In the genomic region with DNA sequence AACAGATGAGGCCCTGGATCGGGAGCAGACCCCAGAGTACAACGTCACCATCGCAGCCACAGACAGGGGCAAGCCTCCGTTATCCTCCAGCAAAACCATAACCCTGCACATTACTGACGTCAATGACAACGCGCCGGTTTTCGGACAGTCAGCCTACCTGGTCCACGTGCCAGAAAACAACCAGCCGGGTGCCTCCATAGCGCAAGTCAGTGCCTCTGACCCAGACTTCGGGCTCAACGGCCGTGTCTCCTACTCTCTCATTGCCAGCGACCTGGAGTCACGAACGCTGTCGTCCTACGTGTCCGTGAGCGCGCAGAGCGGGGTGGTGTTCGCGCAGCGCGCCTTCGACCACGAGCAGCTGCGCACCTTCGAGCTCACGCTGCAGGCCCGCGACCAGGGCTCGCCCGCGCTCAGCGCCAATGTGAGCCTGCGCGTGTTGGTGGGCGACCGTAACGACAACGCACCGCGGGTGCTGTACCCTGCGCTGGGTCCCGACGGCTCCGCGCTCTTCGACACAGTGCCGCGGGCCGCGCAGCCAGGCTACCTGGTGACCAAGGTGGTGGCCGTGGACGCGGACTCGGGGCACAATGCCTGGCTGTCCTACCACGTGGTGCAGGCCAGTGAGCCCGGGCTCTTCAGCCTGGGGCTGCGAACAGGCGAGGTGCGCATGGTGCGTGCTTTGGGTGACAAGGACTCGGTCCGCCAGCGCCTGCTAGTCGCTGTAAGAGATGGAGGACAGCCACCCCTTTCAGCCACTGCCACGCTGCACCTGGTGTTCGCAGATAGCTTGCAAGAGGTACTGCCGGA, we compare ENCODE assay signal across 26 cellular contexts. TPM values are rescaled to one million over a fixed set of nuclear protein-coding genes. Genes with fewer than 3 reads are reported as not detected.
DNase-seq lines count a peak whose midpoint lies in the region; ATAC-seq and TF ChIP-seq lines count a peak whose summit lies in the region.
"Had no signal": no experiment of that assay in that cellular context is flagged by ENCODE, and none has a peak within 500 bp of the region (broad histone marks: within the 10 kb centered on the region; RNA-seq: fewer than 3 reads in every experiment).

No MANE protein-coding gene starts in this region.

- no peak overlapping the region for H3K4me3 ChIP-seq in fibroblast of lung (replicated peaks in 1 of 4; ENCODE audit: control extremely low read depth in 1 of 4, insufficient read depth in 1 of 4, low read depth in 3 of 4, low read length in 4 of 4)
- peak overlapping the region; percentile 13 for H3K4me3 ChIP-seq in trophoblast cell (ENCODE audit: low read depth, low read length)
- H3K4me3 ChIP-seq: right lobe of liver, upper lobe of right lung had no signal

- H3K4me2 ChIP-seq in H9 (ENCODE audit: insufficient read depth, insufficient read length, low read length) (no peak overlapping the region), fibroblast of lung (ENCODE audit: extremely low read depth, insufficient read depth, low read length) (peak overlapping the region; percentile 0), trophoblast cell (ENCODE audit: low read length) (no peak overlapping the region)

- ATAC-seq in HG03442 (IDR thresholded peaks at IDR 0.05; ENCODE audit: unreplicated experiment) (no peak), GM18861 (IDR thresholded peaks at IDR 0.05; ENCODE audit: unreplicated experiment) (no peak), HG03025 (IDR thresholded peaks at IDR 0.05; ENCODE audit: low FRiP score, unreplicated experiment) (no peak)
- ATAC-seq: effector memory CD8-positive, alpha-beta T cell; heart left ventricle; right lobe of liver; stimulated activated naive CD8-positive, alpha-beta T cell treated with anti-CD3 and anti-CD28 coated beads, Interleukin-15, Interleukin-2, amounts not matched to agents 100 U/mL and 50 U/mL, for 24 hours; upper lobe of right lung had no signal

- H3K23me2 ChIP-seq in H9 (ENCODE audit: insufficient read length, low read depth, low read length, poor library complexity, severe bottlenecking) = peaks cover 7% of the 10 kb centered on the region

- DNase-seq in T-helper 1 cell = no peak
- peak; percentile 28 for DNase-seq in H9
- no peak for DNase-seq in fibroblast of lung (ENCODE audit: low read depth in 2 of 2)
- DNase-seq in trophoblast cell = no peak
- DNase-seq: BE2C; effector memory CD8-positive, alpha-beta T cell; GF-D8; HCEC 1CT; left ventricle myocardium inferior; NCI-H1436; NCI-H2171; NCI-H526 treated with DMSO at 0.1 percent for 48 hours; OCI-M1; SHP77 treated with DMSO at 0.1 percent for 48 hours; stimulated activated CD4-positive, alpha-beta T cell treated with anti-CD3 and anti-CD28 coated beads, Interleukin-1b, Interleukin-23, amount 100 ng/mL, for 48 hours; stimulated activated naive CD8-positive, alpha-beta T cell treated with anti-CD3 and anti-CD28 coated beads, Interleukin-15, Interleukin-2, amounts not matched to agents 100 U/mL and 50 U/mL, for 24 hours; upper lobe of right lung had no signal

- H3K18ac ChIP-seq in H9 (ENCODE audit: insufficient read length, low read depth, low read length) (no peak overlapping the region), trophoblast cell (ENCODE audit: low read length) (peak overlapping the region; percentile 39)

- peak overlapping the region; percentile 53 for H3K27ac Mint-ChIP-seq in T-helper 1 cell treated with Interleukin-12 subunit alpha and Interleukin-12 subunit beta and Interleukin-4 antibody, amounts not matched to agents 30 μg/mL and 1 μg/mL, for 36 hours
- H3K27ac Mint-ChIP-seq in H9 = no peak overlapping the region
- H3K27ac Mint-ChIP-seq: activated T-helper 2 cell treated with anti-CD3 and anti-CD28 coated beads, Interferon-gamma antibody, Interleukin-2, Interleukin-4, amounts not matched to agents 10 μg/mL and 5 μg/mL and 100 μg/mL, durations not matched to agents 14 hours and 24 hours and 36 hours; effector memory CD8-positive, alpha-beta T cell had no signal

- no peaks in the 10 kb centered on the region; the same call in 1 of the 2 replicates for H3K27me3 ChIP-seq in H9 (ENCODE audit: insufficient read depth, low read length)
- H3K27me3 ChIP-seq in fibroblast of lung (ENCODE audit: control insufficient read depth, insufficient read depth, low read length) = no peaks in the 10 kb centered on the region
- H3K27me3 ChIP-seq in trophoblast cell (ENCODE audit: insufficient read depth, low read length) = no peaks in the 10 kb centered on the region
- H3K27me3 ChIP-seq: ascending aorta, BE2C, right lobe of liver had no signal

- H4K12ac ChIP-seq in trophoblast cell (ENCODE audit: low read depth, low read length) = no peak overlapping the region

- no peak overlapping the region for H2BK5ac ChIP-seq in H9 (ENCODE audit: insufficient read length, low read length)
- H2BK5ac ChIP-seq in trophoblast cell (ENCODE audit: low read depth, low read length, poor library complexity) = no peak overlapping the region

- H3K27me3 Mint-ChIP-seq in T-helper 1 cell treated with Interleukin-12 subunit alpha and Interleukin-12 subunit beta and Interleukin-4 antibody, amounts not matched to agents 30 μg/mL and 1 μg/mL, for 36 hours (ENCODE audit: low read depth) = peaks cover 77% of the 10 kb centered on the region
- peaks cover 17% of the 10 kb centered on the region for H3K27me3 Mint-ChIP-seq in H9 (ENCODE audit: low read depth)

- H3K36me3 ChIP-seq in fibroblast of lung (ENCODE audit: control insufficient read depth, insufficient read depth, low read length) = peaks cover 2% of the 10 kb centered on the region
- peaks cover 40% of the 10 kb centered on the region in 2 experiments for H3K36me3 ChIP-seq in trophoblast cell (ENCODE audit: control insufficient read depth in 1 of 2, insufficient read depth in 2 of 2, low read length in 2 of 2)
- H3K36me3 ChIP-seq: right lobe of liver, upper lobe of right lung had no signal

- no peak overlapping the region for H3K56ac ChIP-seq in H9 (ENCODE audit: insufficient read length, low read depth, low read length)

- H3K27ac ChIP-seq in H9 (ENCODE audit: insufficient read length, low read depth, low read length) (no peak overlapping the region), fibroblast of lung (ENCODE audit: insufficient read depth, low read length) (no peak overlapping the region), trophoblast cell (ENCODE audit: low read depth, low read length) (no peak overlapping the region)
- H3K27ac ChIP-seq: 22Rv1, ascending aorta, heart left ventricle, left ventricle myocardium inferior, right lobe of liver, upper lobe of right lung had no signal

- no peak overlapping the region for H4K5ac ChIP-seq in H9 (ENCODE audit: insufficient read length, low read depth, low read length)

- H3K9ac ChIP-seq in H9 (ENCODE audit: extremely low read depth, insufficient read length, low read length) = no peak overlapping the region
- H3K9ac ChIP-seq in fibroblast of lung (ENCODE audit: insufficient read depth, low read length) = no peak overlapping the region
- no peak overlapping the region for H3K9ac ChIP-seq in trophoblast cell (ENCODE audit: low read length)

- H3K14ac ChIP-seq in H9 (ENCODE audit: insufficient read depth, low read length) = no peak overlapping the region
- H3K14ac ChIP-seq in trophoblast cell (ENCODE audit: low read length) = no peak overlapping the region

- peaks cover 10% of the 10 kb centered on the region for H3K4me1 Mint-ChIP-seq in T-helper 1 cell treated with Interleukin-12 subunit alpha and Interleukin-12 subunit beta and Interleukin-4 antibody, amounts not matched to agents 30 μg/mL and 1 μg/mL, for 36 hours (ENCODE audit: low read depth)
- H3K4me1 Mint-ChIP-seq in H9 = peaks cover 4 to 13% of the 10 kb centered on the region in 2 experiments; a peak in 3 of 4 replicates

- TF ChIP-seq CTCF in H9 (conservative IDR thresholded peaks at IDR 0.05) (no peak), fibroblast of lung (conservative IDR thresholded peaks at IDR 0.05 in 1 of 2, IDR thresholded peaks at IDR 0.05 in 1 of 2; ENCODE audit: low read depth in 1 of 2, low read length in 2 of 2) (no peak)

- no peaks in the 10 kb centered on the region for H3K79me1 ChIP-seq in H9 (ENCODE audit: insufficient read depth, low read depth, low read length, poor library complexity, severe bottlenecking)
- peaks cover 5% of the 10 kb centered on the region for H3K79me1 ChIP-seq in trophoblast cell (ENCODE audit: low read length)

- no CpG with 5 or more reads among the region's 74 CpGs for WGBS in H9 (ENCODE audit: extremely low coverage, insufficient read length, low lambda C conversion rate)
- WGBS in trophoblast cell (ENCODE audit: extremely low coverage, insufficient coverage, insufficient read length) = no CpG with 5 or more reads among the region's 74 CpGs

- no peak overlapping the region for H4K91ac ChIP-seq in H9 (ENCODE audit: insufficient read length, low read depth, low read length)
- H4K91ac ChIP-seq in trophoblast cell (ENCODE audit: low read depth, low read length) = no peak overlapping the region

- H3K4me1 ChIP-seq in H9 (ENCODE audit: insufficient read depth, low read length) (no peaks in the 10 kb centered on the region), fibroblast of lung (ENCODE audit: control insufficient read depth, extremely low read depth, insufficient read depth, low read length) (no peaks in the 10 kb centered on the region), trophoblast cell (ENCODE audit: control insufficient read depth in 1 of 2, insufficient read depth in 2 of 2, low read length in 2 of 2) (peaks cover 2 to 5% of the 10 kb centered on the region in 2 experiments)
- H3K4me1 ChIP-seq: ascending aorta, BE2C, right lobe of liver, upper lobe of right lung had no signal

- H3K9me3 Mint-ChIP-seq in T-helper 1 cell treated with Interleukin-12 subunit alpha and Interleukin-12 subunit beta and Interleukin-4 antibody, amounts not matched to agents 30 μg/mL and 1 μg/mL, for 36 hours = peaks cover 32% of the 10 kb centered on the region
- peaks cover 67 to 79% of the 10 kb centered on the region in 2 experiments for H3K9me3 Mint-ChIP-seq in H9

- no peaks in the 10 kb centered on the region for H3K79me2 ChIP-seq in H9 (ENCODE audit: insufficient read depth, low read length)
- no peaks in the 10 kb centered on the region for H3K79me2 ChIP-seq in fibroblast of lung (ENCODE audit: control insufficient read depth, insufficient read depth, low read length)
- H3K79me2 ChIP-seq in trophoblast cell (ENCODE audit: control insufficient read depth, insufficient read depth, low read length, poor library complexity) = no peaks in the 10 kb centered on the region

- no peaks in the 10 kb centered on the region for H4K20me1 ChIP-seq in H9 (ENCODE audit: control insufficient read depth, insufficient read depth, insufficient read length)
- no peaks in the 10 kb centered on the region for H4K20me1 ChIP-seq in fibroblast of lung (ENCODE audit: control insufficient read depth, extremely low read depth, insufficient read depth, low read length)

- no peak overlapping the region for H2BK15ac ChIP-seq in H9 (ENCODE audit: low read depth, low read length)

- H3K4ac ChIP-seq in H9 (ENCODE audit: low read depth, low read length) = no peak overlapping the region
- H3K4ac ChIP-seq in trophoblast cell (ENCODE audit: low read depth, low read length) = no peak overlapping the region

- H2BK12ac ChIP-seq in H9 (ENCODE audit: insufficient read length, low read depth, low read length) (no peak overlapping the region), trophoblast cell (ENCODE audit: low read length) (no peak overlapping the region)

- H4K8ac ChIP-seq in H9 (replicated peaks; ENCODE audit: insufficient read length, low read depth, low read length) (no peak overlapping the region), trophoblast cell (ENCODE audit: low read depth, low read length) (no peak overlapping the region)

- H3K23ac ChIP-seq in H9 (ENCODE audit: insufficient read length, low read depth, low read length) = no peak overlapping the region
- H3K23ac ChIP-seq in trophoblast cell (ENCODE audit: low read length) = no peak overlapping the region

- no peak overlapping the region for H2BK120ac ChIP-seq in H9 (ENCODE audit: low read depth, low read length, poor library complexity, severe bottlenecking)
- no peak overlapping the region for H2BK120ac ChIP-seq in trophoblast cell (ENCODE audit: insufficient read depth, low read length, poor library complexity)

- H2AFZ ChIP-seq in H9 (ENCODE audit: low read length) (no peak overlapping the region), fibroblast of lung (ENCODE audit: low read length) (no peak overlapping the region), trophoblast cell (ENCODE audit: insufficient read depth, low read length, poor library complexity) (no peak overlapping the region)

- H2AK5ac ChIP-seq in H9 (ENCODE audit: insufficient read length, low read length) = no peak overlapping the region
- H2AK5ac ChIP-seq in trophoblast cell (ENCODE audit: low read length) = no peak overlapping the region

- no peak overlapping the region for H3T11ph ChIP-seq in H9 (ENCODE audit: low read length)

- no peak overlapping the region for H3K4me3 Mint-ChIP-seq in T-helper 1 cell treated with Interleukin-12 subunit alpha and Interleukin-12 subunit beta and Interleukin-4 antibody, amounts not matched to agents 30 μg/mL and 1 μg/mL, for 36 hours
- peak overlapping the region in 1 of 2 experiments; percentile 86; a peak in 1 of 5 replicates for H3K4me3 Mint-ChIP-seq in H9
- H3K4me3 Mint-ChIP-seq: effector memory CD8-positive, alpha-beta T cell had no signal

- H3K9me3 ChIP-seq in H9 (ENCODE audit: control insufficient read depth, low read depth, low read length) (peaks cover 13% of the 10 kb centered on the region), fibroblast of lung (ENCODE audit: control insufficient read depth, insufficient read depth, low read depth, low read length) (peaks cover 11% of the 10 kb centered on the region), trophoblast cell (ENCODE audit: insufficient read depth, low read depth, low read length) (peaks cover 44% of the 10 kb centered on the region)
- H3K9me3 ChIP-seq: BE2C had no signal

- no peak overlapping the region for H2BK20ac ChIP-seq in H9 (ENCODE audit: low read depth, low read length, poor library complexity, severe bottlenecking)

- H3K36me3 Mint-ChIP-seq in T-helper 1 cell treated with Interleukin-12 subunit alpha and Interleukin-12 subunit beta and Interleukin-4 antibody, amounts not matched to agents 30 μg/mL and 1 μg/mL, for 36 hours (ENCODE audit: low read depth) = no peaks in the 10 kb centered on the region
- peaks cover 58 to 86% (median 65%) of the 10 kb centered on the region in 3 experiments for H3K36me3 Mint-ChIP-seq in H9 (ENCODE audit: insufficient read depth in 1 of 3, low read depth in 3 of 3)

RNA-seq across cellular contexts. Expression of a gene that starts 1.6 kb away (rescaled TPM):
- total RNA-seq in H9 (2021) (2.6 and 2.7 TPM in 2 replicates), fibroblast of lung (5.9 and 8.6 TPM in 2 replicates)
- polyA plus RNA-seq in fibroblast of lung = 4.7 and 10.8 TPM in 2 replicates
- polyA plus RNA-seq in fibroblast of lung (2012) = 5.3 and 9.2 TPM in 2 replicates
- polyA minus RNA-seq in fibroblast of lung (ENCODE audit: low replicate concordance) = 11.5 and 21.3 TPM in 2 replicates
- 7.0 TPM in 2 replicates for polyA plus RNA-seq in trophoblast cell (2013)

RNA-seq across cellular contexts. Expression of a gene that starts 1.8 kb away (rescaled TPM):
- total RNA-seq in H9 (2021) (6.8 and 7.7 TPM in 2 replicates), fibroblast of lung (13.0 and 13.6 TPM in 2 replicates)
- 11.3 and 15.3 TPM in 2 replicates for polyA plus RNA-seq in fibroblast of lung
- 12.0 and 19.2 TPM in 2 replicates for polyA plus RNA-seq in fibroblast of lung (2012)
- 25.3 and 30.8 TPM in 2 replicates for polyA minus RNA-seq in fibroblast of lung (ENCODE audit: low replicate concordance)
- 45.9 TPM in 2 replicates for polyA plus RNA-seq in trophoblast cell (2013)

RNA-seq across cellular contexts. Expression of a gene that starts 6.5 kb away (rescaled TPM):
- total RNA-seq in H9 (2021) = 12.5 and 15.1 TPM in 2 replicates
- total RNA-seq in fibroblast of lung = 7.4 and 10.2 TPM in 2 replicates
- 3.8 and 4.2 TPM in 2 replicates for polyA plus RNA-seq in fibroblast of lung
- 5.4 and 5.6 TPM in 2 replicates for polyA plus RNA-seq in fibroblast of lung (2012)
- 10.8 and 15.4 TPM in 2 replicates for polyA minus RNA-seq in fibroblast of lung (ENCODE audit: low replicate concordance)
- polyA plus RNA-seq in trophoblast cell (2013) = 10.6 and 10.7 TPM in 2 replicates

RNA-seq across cellular contexts. Expression of a gene that starts 11.0 kb away (rescaled TPM):
- total RNA-seq in H9 (2021) = 1.3 and 1.4 TPM in 2 replicates
- total RNA-seq in fibroblast of lung = 9.2 and 13.7 TPM in 2 replicates
- polyA plus RNA-seq in fibroblast of lung = 11.9 and 14.1 TPM in 2 replicates
- 18.6 and 21.1 TPM in 2 replicates for polyA plus RNA-seq in fibroblast of lung (2012)
- polyA minus RNA-seq in fibroblast of lung (ENCODE audit: low replicate concordance) = 16.6 and 20.2 TPM in 2 replicates
- 0.14 and 0.18 TPM in 2 replicates for polyA plus RNA-seq in trophoblast cell (2013)

RNA-seq across cellular contexts. Expression of a gene that starts 11.5 kb away (rescaled TPM):
- total RNA-seq in H9 (2021) = 5.5 and 6.0 TPM in 2 replicates
- 3.9 and 4.3 TPM in 2 replicates for total RNA-seq in fibroblast of lung
- polyA plus RNA-seq in fibroblast of lung = 2.6 and 2.8 TPM in 2 replicates
- polyA plus RNA-seq in fibroblast of lung (2012) = 2.8 and 3.2 TPM in 2 replicates
- polyA minus RNA-seq in fibroblast of lung (ENCODE audit: low replicate concordance) = 3.2 and 3.5 TPM in 2 replicates
- polyA plus RNA-seq in trophoblast cell (2013) = 11.5 and 12.2 TPM in 2 replicates
